Comparison of ENCODE assay signal across 26 cellular contexts in genomic region chr12:131688845-131689154, GRCh38. TPM values are rescaled to one million over a fixed set of nuclear protein-coding genes. Genes with fewer than 3 reads are reported as not detected.
DNase-seq lines count a peak whose midpoint lies in the region; ATAC-seq, FAIRE-seq and TF ChIP-seq lines count a peak whose summit lies in the region.
"Had no signal": no experiment of that assay in that cellular context is flagged by ENCODE, and none has a peak within 500 bp of the region (broad histone marks: within the 10 kb centered on the region; RNA-seq: fewer than 3 reads in every experiment).

No MANE protein-coding gene starts in this region.

- no peak overlapping the region for H3K4me3 Mint-ChIP-seq in osteocyte (ENCODE audit: unreplicated experiment)
- no peak overlapping the region for H3K4me3 Mint-ChIP-seq in stimulated activated naive CD8-positive, alpha-beta T cell treated with anti-CD3 and anti-CD28 coated beads, Interleukin-15, amount 100 ng/mL, for 72 hours
- H3K4me3 Mint-ChIP-seq: CD14-positive monocyte; CD4-positive, alpha-beta memory T cell; CD4-positive, CD25-positive, alpha-beta regulatory T cell; CD8-positive, alpha-beta memory T cell had no signal

- H3K9ac ChIP-seq in IMR-90 (ENCODE audit: low read depth, low read length) (no peak overlapping the region), H1 (replicated peaks in 1 of 4; ENCODE audit: extremely low read depth in 1 of 4, low read depth in 3 of 4, low read length in 3 of 4) (no peak overlapping the region)
- H3K9ac ChIP-seq: BLaER1 had no signal

- H4K91ac ChIP-seq in IMR-90 (ENCODE audit: insufficient read depth, low read depth, low read length) (no peak overlapping the region), H1 (replicated peaks; ENCODE audit: insufficient read length, low read length) (no peak overlapping the region)

- H3K9me2 ChIP-seq in hepatocyte (replicated peaks; ENCODE audit: insufficient read depth) = no peaks in the 10 kb centered on the region

- H3K4me2 ChIP-seq in IMR-90 (ENCODE audit: low read depth, low read length) (no peak overlapping the region), H1 (ENCODE audit: insufficient read depth in 1 of 2, low read depth in 2 of 2, low read length in 2 of 2) (no peak overlapping the region), hepatocyte (no peak overlapping the region)
- H3K4me2 ChIP-seq: BLaER1 had no signal

- H3K27ac ChIP-seq in IMR-90 (ENCODE audit: insufficient read depth, low read length) (no peak overlapping the region), H1 (ENCODE audit: low read depth, low read length) (no peak overlapping the region), hepatocyte (no peak overlapping the region)
- H3K27ac ChIP-seq: BLaER1 had no signal

- H3K4me1 ChIP-seq in IMR-90 (ENCODE audit: control insufficient read depth, insufficient read depth, low read length) (no peaks in the 10 kb centered on the region), H1 (replicated peaks in 1 of 4; ENCODE audit: control insufficient read depth in 3 of 4, insufficient read depth in 4 of 4, low read length in 3 of 4) (peaks cover 0 to 2% (median under 1%) of the 10 kb centered on the region in 4 experiments; a peak in 1 of 7 replicates), hepatocyte (ENCODE audit: insufficient read depth) (no peaks in the 10 kb centered on the region)
- H3K4me1 ChIP-seq: BE2C, BLaER1 had no signal

- 61 to 100% methylated on average over 3 of the region's 3 CpGs for WGBS in IMR-90 (ENCODE audit: extremely low coverage in 2 of 2, insufficient read length in 1 of 2), 2 experiments
- 89 to 100% methylated on average over 3 of the region's 3 CpGs for WGBS in H1 (ENCODE audit: extremely low coverage in 1 of 2, insufficient coverage in 1 of 2, insufficient read length in 1 of 2, insufficient replicate concordance in 2 of 2, low coverage in 1 of 2, low lambda C conversion rate in 2 of 2, missing lambda C conversion rate in 1 of 2), 2 experiments
- WGBS in hepatocyte (ENCODE audit: low lambda C conversion rate, missing lambda C conversion rate) = 96% methylated on average over 3 of the region's 3 CpGs

- H2BK5ac ChIP-seq in IMR-90 (ENCODE audit: low read depth, low read length, poor library complexity, severe bottlenecking) (peak overlapping the region; percentile 54), H1 (ENCODE audit: low read depth, low read length) (no peak overlapping the region)

- H3K56ac ChIP-seq in IMR-90 (ENCODE audit: extremely low read depth, insufficient read depth, low read length) = no peak overlapping the region
- H3K56ac ChIP-seq in H1 (replicated peaks; ENCODE audit: insufficient read length, low read depth, low read length) = peak overlapping the region; percentile 97

- no peak overlapping the region for H2AK9ac ChIP-seq in IMR-90 (replicated peaks; ENCODE audit: low read depth, low read length, poor library complexity)

- TF ChIP-seq CTCF in IMR-90 (conservative IDR thresholded peaks at IDR 0.05; ENCODE audit: low read depth, low read length) = no peak
- TF ChIP-seq CTCF in H1 (IDR thresholded peaks at IDR 0.05; ENCODE audit: control extremely low read depth in 1 of 3, insufficient read depth in 1 of 3, low read depth in 1 of 3, low read length in 3 of 3) = no peak
- TF ChIP-seq CTCF in osteocyte (IDR thresholded peaks at IDR 0.05) = no peak
- no peak for TF ChIP-seq CTCF in hepatocyte (IDR thresholded peaks at IDR 0.05; ENCODE audit: poor library complexity)

- dilution Hi-C loops in IMR-90 (cut with HindIII; ENCODE audit: low sequenced_read_pairs, unreplicated experiment) = no loop called here

- H3K36me3 ChIP-seq in IMR-90 (ENCODE audit: control insufficient read depth, insufficient read depth, low read length) = no peaks in the 10 kb centered on the region
- no peaks in the 10 kb centered on the region for H3K36me3 ChIP-seq in H1 (ENCODE audit: control insufficient read depth in 2 of 4, insufficient read depth in 4 of 4, low read length in 3 of 4)
- H3K36me3 ChIP-seq in hepatocyte (replicated peaks; ENCODE audit: insufficient read depth, low read depth) = no peaks in the 10 kb centered on the region
- H3K36me3 ChIP-seq: BE2C, BLaER1 had no signal

- H3K4me3 ChIP-seq in IMR-90 (ENCODE audit: insufficient read depth, low read depth, low read length) = no peak overlapping the region
- no peak overlapping the region for H3K4me3 ChIP-seq in H1 (ENCODE audit: extremely low read depth in 1 of 4, insufficient read depth in 2 of 4, low read depth in 3 of 4, low read length in 4 of 4)
- no peak overlapping the region for H3K4me3 ChIP-seq in hepatocyte
- H3K4me3 ChIP-seq: BLaER1, GM12878 had no signal

- H4K20me1 ChIP-seq in IMR-90 (ENCODE audit: insufficient read depth, low read length) (no peaks in the 10 kb centered on the region), H1 (replicated peaks in 1 of 2; ENCODE audit: control insufficient read depth in 1 of 2, insufficient read depth in 2 of 2, low read length in 2 of 2) (peaks cover 0 to 2% of the 10 kb centered on the region in 2 experiments), hepatocyte (ENCODE audit: insufficient read depth, poor library complexity, severe bottlenecking) (no peaks in the 10 kb centered on the region)
- H4K20me1 ChIP-seq: BLaER1 had no signal

- H3K9me1 ChIP-seq in IMR-90 (ENCODE audit: insufficient read depth, low read length) = no peaks in the 10 kb centered on the region

- no peaks in the 10 kb centered on the region for H3K27me3 Mint-ChIP-seq in osteocyte (ENCODE audit: unreplicated experiment)
- H3K27me3 Mint-ChIP-seq in stimulated activated naive CD8-positive, alpha-beta T cell treated with anti-CD3 and anti-CD28 coated beads, Interleukin-15, amount 100 ng/mL, for 72 hours = peaks cover 13% of the 10 kb centered on the region
- H3K27me3 Mint-ChIP-seq: CD4-positive, CD25-positive, alpha-beta regulatory T cell had no signal

- H3K18ac ChIP-seq in IMR-90 (ENCODE audit: low read depth, low read length) = no peak overlapping the region
- no peak overlapping the region for H3K18ac ChIP-seq in H1 (ENCODE audit: extremely low read depth, low read length)

- intact Hi-C loops in IMR-90 (cut with micrococcal nuclease) = no loop called here

- DNase-seq in IMR-90 (no peak), H1 (ENCODE audit: low read depth in 1 of 2, low spot score in 2 of 2) (no peak), osteocyte (ENCODE audit: extremely low spot score, unreplicated experiment) (peak; percentile 13), NCI-H1105 (lab: John Stamatoyannopoulos, UW) (no peak), hepatocyte (ENCODE audit: low spot score) (no peak)
- no peak for DNase-seq in stimulated activated naive CD8-positive, alpha-beta T cell treated with anti-CD3 and anti-CD28 coated beads, Interleukin-15, amount 100 ng/mL, for 72 hours
- DNase-seq: 8988T; ACHN; BE2C; C1 segment of cervical spinal cord; CD4-positive, alpha-beta memory T cell; CD4-positive, CD25-positive, alpha-beta regulatory T cell; CD8-positive, alpha-beta memory T cell; COR-L47; DMS 273 treated with DMSO at 0.1 percent for 48 hours; DMS153; DMS53; DMS79; DND-41; EL; GDM1 had no signal

- H2BK20ac ChIP-seq in IMR-90 (ENCODE audit: low read depth, low read length) = no peak overlapping the region
- no peak overlapping the region for H2BK20ac ChIP-seq in H1 (ENCODE audit: low read length)

- no peak overlapping the region for H3K4ac ChIP-seq in IMR-90 (ENCODE audit: low read depth, low read length)
- no peak overlapping the region for H3K4ac ChIP-seq in H1 (replicated peaks; ENCODE audit: insufficient read length, low read depth, low read length)

- H2BK120ac ChIP-seq in IMR-90 (ENCODE audit: low read depth, low read length) (no peak overlapping the region), H1 (replicated peaks; ENCODE audit: low read depth, low read length) (no peak overlapping the region)

- ATAC-seq in IMR-90 (ENCODE audit: low read depth) = no peak
- ATAC-seq in stimulated activated naive CD8-positive, alpha-beta T cell treated with anti-CD3 and anti-CD28 coated beads, Interleukin-15, amount 100 ng/mL, for 72 hours = no peak
- ATAC-seq: GM12878 had no signal

- no peak overlapping the region for H2AFZ ChIP-seq in IMR-90 (replicated peaks; ENCODE audit: low read length, poor library complexity)
- no peak overlapping the region for H2AFZ ChIP-seq in H1 (ENCODE audit: low read length)
- no peak overlapping the region for H2AFZ ChIP-seq in hepatocyte

- no peak for TF ChIP-seq POLR2A in IMR-90 (IDR thresholded peaks at IDR 0.05; ENCODE audit: low read depth, low read length)
- no peak for TF ChIP-seq POLR2A in H1 (IDR thresholded peaks at IDR 0.05; ENCODE audit: control extremely low read depth in 1 of 2, low read depth in 2 of 2, low read length in 2 of 2)

- H3K4me1 Mint-ChIP-seq in osteocyte (ENCODE audit: unreplicated experiment) = no peaks in the 10 kb centered on the region
- H3K4me1 Mint-ChIP-seq in stimulated activated naive CD8-positive, alpha-beta T cell treated with anti-CD3 and anti-CD28 coated beads, Interleukin-15, amount 100 ng/mL, for 72 hours = no peaks in the 10 kb centered on the region
- H3K4me1 Mint-ChIP-seq: CD14-positive monocyte; CD4-positive, alpha-beta memory T cell; CD4-positive, CD25-positive, alpha-beta regulatory T cell; CD8-positive, alpha-beta memory T cell had no signal

- no peaks in the 10 kb centered on the region for H3K79me2 ChIP-seq in H1 (ENCODE audit: control insufficient read depth in 1 of 2, insufficient read depth in 2 of 2, low read length in 2 of 2)
- no peaks in the 10 kb centered on the region for H3K79me2 ChIP-seq in hepatocyte

- POLR2A ChIA-PET in IMR-90 (lab: Charles Lee; ENCODE audit: unreplicated experiment) = no interaction called here
- POLR2A ChIA-PET in H1 (lab: Charles Lee; ENCODE audit: partially characterized antibody) = no interaction called here

- H3K36me3 Mint-ChIP-seq in osteocyte (ENCODE audit: unreplicated experiment) = no peaks in the 10 kb centered on the region
- H3K36me3 Mint-ChIP-seq: CD14-positive monocyte; CD4-positive, alpha-beta memory T cell; CD4-positive, CD25-positive, alpha-beta regulatory T cell; CD8-positive, alpha-beta memory T cell had no signal

- no peak for TF ChIP-seq RAD21 in IMR-90 (IDR thresholded peaks at IDR 0.05; ENCODE audit: low read length)
- TF ChIP-seq RAD21 in H1 (IDR thresholded peaks at IDR 0.05 in 1 of 2, conservative IDR thresholded peaks at IDR 0.05 in 1 of 2; ENCODE audit: low read depth in 2 of 2, low read length in 2 of 2) = no peak

- in situ Hi-C loops in IMR-90 (cut with MboI; ENCODE audit: low sequenced_read_pairs) = no loop called here

- peaks cover 15% of the 10 kb centered on the region; the same call in 1 of the 2 replicates for H3K23me2 ChIP-seq in H1 (ENCODE audit: low read depth, low read length)

- TF ChIP-seq EP300 in H1 (IDR thresholded peaks at IDR 0.05; ENCODE audit: borderline replicate concordance in 1 of 2, low read depth in 2 of 2, low read length in 2 of 2) = no peak

- H2BK15ac ChIP-seq in IMR-90 (ENCODE audit: low read depth, low read length) = no peak overlapping the region
- 0 out of 2 replicates have a peak overlapping the region, but pooled peaks have one; percentile 29 for H2BK15ac ChIP-seq in H1 (ENCODE audit: low read length)

- no peak overlapping the region for H4K8ac ChIP-seq in IMR-90 (ENCODE audit: low read depth in 2 of 2, low read length in 2 of 2)
- no peak overlapping the region for H4K8ac ChIP-seq in H1 (ENCODE audit: extremely low read depth, insufficient read depth, low read length)

- H3K23ac ChIP-seq in IMR-90 (ENCODE audit: low read depth, low read length) (no peak overlapping the region), H1 (ENCODE audit: insufficient read length) (no peak overlapping the region)

- H3K14ac ChIP-seq in IMR-90 (replicated peaks; ENCODE audit: low read depth, low read length) (no peak overlapping the region), H1 (ENCODE audit: insufficient read length) (no peak overlapping the region)

- H4K5ac ChIP-seq in IMR-90 (ENCODE audit: low read depth, low read length) = no peak overlapping the region
- H4K5ac ChIP-seq in H1 (ENCODE audit: insufficient read length, low read depth, low read length) = no peak overlapping the region

- no peak for FAIRE-seq in H1 (lab: Jason Lieb, UNC)
- FAIRE-seq: A204.1, GM12878, GM18507 had no signal

- peaks cover 9% of the 10 kb centered on the region; the same call in 1 of the 2 replicates for H3K9me3 ChIP-seq in IMR-90 (ENCODE audit: control insufficient read depth, insufficient read depth, low read length)
- H3K9me3 ChIP-seq in H1 (ENCODE audit: insufficient read depth in 2 of 2, low read depth in 1 of 2, low read length in 1 of 2) = no peaks in the 10 kb centered on the region; a peak in 1 of 4 replicates
- no peaks in the 10 kb centered on the region for H3K9me3 ChIP-seq in hepatocyte (ENCODE audit: low read depth)
- H3K9me3 ChIP-seq: BE2C had no signal

- no peaks in the 10 kb centered on the region for H3K9me3 Mint-ChIP-seq in osteocyte (ENCODE audit: unreplicated experiment)
- H3K9me3 Mint-ChIP-seq in stimulated activated naive CD8-positive, alpha-beta T cell treated with anti-CD3 and anti-CD28 coated beads, Interleukin-15, amount 100 ng/mL, for 72 hours = peaks cover 11 to 12% of the 10 kb centered on the region in 2 donors
- H3K9me3 Mint-ChIP-seq: CD4-positive, alpha-beta memory T cell; CD8-positive, alpha-beta memory T cell had no signal

- H2BK12ac ChIP-seq in H1 (ENCODE audit: low read depth, low read length) = no peak overlapping the region

- H3K79me1 ChIP-seq in IMR-90 (ENCODE audit: low read depth in 1 of 2, low read length in 2 of 2) (no peaks in the 10 kb centered on the region), H1 (ENCODE audit: low read depth, low read length) (no peaks in the 10 kb centered on the region)

- CTCF ChIA-PET in IMR-90 (lab: Yijun Ruan, JAX) (no interaction called here), H1 (lab: Charles Lee; ENCODE audit: partially characterized antibody) (no interaction called here)

- H2AK5ac ChIP-seq in IMR-90 (ENCODE audit: low read depth, low read length) (no peak overlapping the region), H1 (ENCODE audit: low read depth, low read length) (no peak overlapping the region)

- no TSS peak for BruUV-seq in IMR-90 (replicated peaks; lab: Mats Ljungman, UMichigan)

- H3K27me3 ChIP-seq in IMR-90 (ENCODE audit: control insufficient read depth, insufficient read depth, low read length) (no peaks in the 10 kb centered on the region), H1 (replicated peaks in 1 of 4; ENCODE audit: control insufficient read depth in 3 of 4, extremely low read depth in 1 of 4, insufficient read depth in 3 of 4, low read length in 3 of 4) (no peaks in the 10 kb centered on the region), hepatocyte (no peaks in the 10 kb centered on the region)
- H3K27me3 ChIP-seq: BLaER1 had no signal

- H3K27ac Mint-ChIP-seq in osteocyte (ENCODE audit: unreplicated experiment) = no peak overlapping the region
- H3K27ac Mint-ChIP-seq in stimulated activated naive CD8-positive, alpha-beta T cell treated with anti-CD3 and anti-CD28 coated beads, Interleukin-15, amount 100 ng/mL, for 72 hours = no peak overlapping the region
- H3K27ac Mint-ChIP-seq: CD14-positive monocyte had no signal

RNA-seq across cellular contexts. Expression of gene SFSWAP, which starts 22.1 kb away (rescaled TPM):
- total RNA-seq in IMR-90 (2012; rRNA removed) = 19.7 and 20.6 TPM in 2 replicates
- polyA plus RNA-seq in IMR-90 (2012; rRNA removed) = 22.4 and 30.5 TPM in 2 replicates
- 10.1 and 18.5 TPM in 2 replicates for polyA plus RNA-seq in IMR-90 (2012; cell fraction: cytosol; rRNA removed)
- 140 and 253 TPM in 2 replicates for polyA plus RNA-seq in IMR-90 (2012; cell fraction: nucleus; rRNA removed; ENCODE audit: low replicate concordance)
- 48.3 and 49.5 TPM in 2 replicates for total RNA-seq in H1 (2021; fragmentation: NEBNext Ultra II Directional; extraction: Animal tissue kit (Norgen Biotek cat#: 25700))
- polyA plus RNA-seq in H1 (2011; rRNA removed) = 36.5 and 64.4 TPM in 2 replicates
- 25.1 TPM for polyA plus RNA-seq in H1 (2011; cell fraction: cytosol; rRNA removed)
- 154 TPM for polyA plus RNA-seq in H1 (2011; cell fraction: nucleus; rRNA removed)
- polyA plus RNA-seq in H1 (2012, experiment 1 of 2) = 35.4 to 37.3 TPM (median 36.3 TPM) in 4 replicates
- polyA plus RNA-seq in H1 (2012, experiment 2 of 2) = 13.3 TPM
- 51.5 TPM for polyA plus RNA-seq in H1 (2013, experiment 1 of 2)
- 47.2 TPM for polyA plus RNA-seq in H1 (2013, experiment 2 of 2)
- 18.9 and 20.6 TPM in 2 replicates for polyA minus RNA-seq in H1 (2011; rRNA and poly(A)+ RNA removed)
- polyA minus RNA-seq in H1 (2011; cell fraction: cytosol; rRNA and poly(A)+ RNA removed) = 20.5 TPM
- polyA minus RNA-seq in H1 (2011; cell fraction: nucleus; rRNA and poly(A)+ RNA removed) = 37.8 TPM
- 48.0 and 51.3 TPM in 2 replicates for total RNA-seq in osteocyte
- total RNA-seq in hepatocyte = 15.9 and 25.1 TPM in 2 replicates
- polyA plus RNA-seq in hepatocyte = 21.4 and 26.6 TPM in 2 replicates
